In the genomic region with DNA sequence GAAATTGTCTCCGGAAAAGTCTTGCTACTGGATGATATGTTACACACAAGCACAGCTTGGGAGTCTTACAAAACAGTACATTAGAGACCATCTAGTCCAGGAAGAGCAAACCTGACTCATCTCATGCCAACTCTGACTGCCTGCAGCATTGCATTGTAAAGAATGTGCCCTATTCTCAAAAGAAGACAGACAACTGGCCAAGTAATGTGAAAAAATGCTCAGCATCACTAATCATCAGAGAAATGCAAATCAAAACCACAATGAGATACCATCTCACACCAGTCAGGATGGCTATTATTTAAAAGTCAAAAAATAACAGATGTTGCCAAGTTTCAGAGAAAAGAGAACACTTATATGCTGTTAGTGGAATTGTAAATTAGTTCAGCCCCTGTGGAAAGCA, we compare ENCODE assay signal across 15 cellular contexts. TPM values are rescaled to one million over a fixed set of nuclear protein-coding genes. Genes with fewer than 3 reads are reported as not detected.
DNase-seq lines count a peak whose midpoint lies in the region; TF ChIP-seq lines count a peak whose summit lies in the region.
"Had no signal": no experiment of that assay in that cellular context is flagged by ENCODE, and none has a peak within 500 bp of the region (broad histone marks: within the 10 kb centered on the region; RNA-seq: fewer than 3 reads in every experiment).

No MANE protein-coding gene starts in this region.

- no peak overlapping the region for H2AFZ ChIP-seq in mammary epithelial cell (ENCODE audit: low read depth, low read length)
- no peak overlapping the region for H2AFZ ChIP-seq in mesenchymal stem cell (ENCODE audit: low read depth, low read length)

- no peak overlapping the region for H4K8ac ChIP-seq in mesenchymal stem cell (ENCODE audit: low read length)

- in situ Hi-C loops in Caki2 (cut with HindIII; ENCODE audit: low pct_unique_long_range_greater_than_20kb, low sequenced_read_pairs): no loop called here
- in situ Hi-C loops in mammary epithelial cell (cut with MboI; ENCODE audit: low sequenced_read_pairs in 2 of 2): no loop called here

- H3K79me2 ChIP-seq in mammary epithelial cell (ENCODE audit: insufficient read depth, low read length): no peaks in the 10 kb centered on the region

- peak; percentile 62 for DNase-seq in Caki2 (ENCODE audit: low read depth)
- peak; percentile 6 for DNase-seq in NAMALWA (ENCODE audit: low spot score)
- DNase-seq in mammary epithelial cell: peak; percentile 90
- peak; percentile 33 for DNase-seq in mesenchymal stem cell
- no peak for DNase-seq in NCI-H2171 (lab: John Stamatoyannopoulos, UW)
- no peak for DNase-seq in dermis blood vessel endothelial cell
- no peak for DNase-seq in cortex of kidney (lab: John Stamatoyannopoulos, UW)
- no peak for DNase-seq in T-helper 1 cell
- DNase-seq: activated CD4-positive, alpha-beta T cell treated with anti-CD3 and anti-CD28 coated beads for 1 hour; activated naive CD8-positive, alpha-beta T cell treated with anti-CD3 and anti-CD28 coated beads, Interleukin-2, amount 50 U/mL, for 24 hours; left cardiac atrium; stimulated activated CD4-positive, alpha-beta T cell treated with anti-CD3 and anti-CD28 coated beads, Interleukin-1b, Interleukin-23, amount 100 ng/mL, for 48 hours; T-cell; upper lobe of right lung had no signal

- no peak for TF ChIP-seq CTCF in mammary epithelial cell (conservative IDR thresholded peaks at IDR 0.05 in 1 of 2, IDR thresholded peaks at IDR 0.05 in 1 of 2; ENCODE audit: extremely low read depth in 1 of 2, insufficient read depth in 1 of 2, low read depth in 1 of 2, low read length in 2 of 2)

- no TSS peak for BruUV-seq in mammary epithelial cell (replicated peaks; lab: Mats Ljungman, UMichigan)

- H3K23ac ChIP-seq in mesenchymal stem cell (ENCODE audit: low read length in 2 of 2): no peak overlapping the region

- H3K27ac ChIP-seq in mammary epithelial cell (ENCODE audit: insufficient read depth, low read depth, low read length) (no peak overlapping the region), mesenchymal stem cell (ENCODE audit: low read length, poor library complexity, severe bottlenecking) (no peak overlapping the region)
- H3K27ac ChIP-seq: C4-2B, upper lobe of right lung had no signal

- no peaks in the 10 kb centered on the region for H3K79me1 ChIP-seq in mesenchymal stem cell (replicated peaks; ENCODE audit: low read length, poor library complexity, severe bottlenecking)

- H2BK120ac ChIP-seq in mesenchymal stem cell (ENCODE audit: low read depth, low read length): no peak overlapping the region

- 14% methylated on average over 1 of the region's 1 CpG for WGBS in mammary epithelial cell (ENCODE audit: low coverage, missing lambda C conversion rate)
- 83% methylated on average over 1 of the region's 1 CpG for WGBS in mesenchymal stem cell

- no peak overlapping the region for H3K9ac ChIP-seq in mammary epithelial cell (ENCODE audit: insufficient read depth, low read length)
- H3K9ac ChIP-seq in mesenchymal stem cell (ENCODE audit: low read length): no peak overlapping the region

- no peak overlapping the region for H3K4ac ChIP-seq in mesenchymal stem cell (ENCODE audit: low read depth in 1 of 2, low read length in 2 of 2)

- CTCF ChIA-PET in mammary epithelial cell (lab: Charles Lee; ENCODE audit: low non-redundant PET): no interaction called here

- H2BK12ac ChIP-seq in mesenchymal stem cell (ENCODE audit: low read length in 2 of 2): no peak overlapping the region

- peaks cover 20% of the 10 kb centered on the region for H3K4me1 ChIP-seq in mammary epithelial cell (ENCODE audit: insufficient read depth, low read length)
- H3K4me1 ChIP-seq in mesenchymal stem cell (ENCODE audit: control insufficient read depth, insufficient read depth, low read depth, low read length): peaks cover 2% of the 10 kb centered on the region
- H3K4me1 ChIP-seq: upper lobe of right lung had no signal

- dilution Hi-C loops in mammary epithelial cell (cut with HindIII; ENCODE audit: low sequenced_read_pairs): no loop called here

- H3K36me3 ChIP-seq in mammary epithelial cell (ENCODE audit: insufficient read depth, low read length) (no peaks in the 10 kb centered on the region), mesenchymal stem cell (ENCODE audit: control insufficient read depth in 1 of 2, insufficient read depth in 2 of 2, low read depth in 1 of 2, low read length in 2 of 2) (no peaks in the 10 kb centered on the region)
- H3K36me3 ChIP-seq: upper lobe of right lung had no signal

- no peak overlapping the region for H2AK5ac ChIP-seq in mesenchymal stem cell (ENCODE audit: low read length, severe bottlenecking)

- H3K14ac ChIP-seq in mesenchymal stem cell (ENCODE audit: low read length in 2 of 2): no peak overlapping the region

- H3K4me2 ChIP-seq in mammary epithelial cell (ENCODE audit: insufficient read depth, low read depth, low read length) (peak overlapping the region; percentile 11), mesenchymal stem cell (ENCODE audit: low read length, poor library complexity, severe bottlenecking) (no peak overlapping the region)

- H4K20me1 ChIP-seq in mammary epithelial cell (ENCODE audit: insufficient read depth, low read length): no peaks in the 10 kb centered on the region

- no peaks in the 10 kb centered on the region for H3K27me3 ChIP-seq in mammary epithelial cell (ENCODE audit: insufficient read depth, low read length)
- H3K27me3 ChIP-seq in mesenchymal stem cell (ENCODE audit: control insufficient read depth in 1 of 2, insufficient read depth in 1 of 2, low read length in 2 of 2): peaks cover 18 to 20% of the 10 kb centered on the region in 2 experiments
- H3K27me3 ChIP-seq: upper lobe of right lung had no signal

- no peaks in the 10 kb centered on the region for H3K9me3 ChIP-seq in mammary epithelial cell (replicated peaks; ENCODE audit: insufficient read depth, low read length)
- H3K9me3 ChIP-seq in mesenchymal stem cell (ENCODE audit: control insufficient read depth, low read length): no peaks in the 10 kb centered on the region
- H3K9me3 ChIP-seq: upper lobe of right lung had no signal

- no peak overlapping the region for H3K4me3 ChIP-seq in mammary epithelial cell (replicated peaks in 1 of 3; ENCODE audit: insufficient read depth in 1 of 3, low read depth in 2 of 3, low read length in 3 of 3)
- no peak overlapping the region for H3K4me3 ChIP-seq in mesenchymal stem cell (ENCODE audit: insufficient read depth in 1 of 2, low read depth in 1 of 2, low read length in 2 of 2)
- H3K4me3 ChIP-seq: upper lobe of right lung had no signal

- no peak overlapping the region for H3K18ac ChIP-seq in mesenchymal stem cell (ENCODE audit: low read depth in 1 of 2, low read length in 2 of 2)

- H4K91ac ChIP-seq in mesenchymal stem cell (ENCODE audit: low read length): no peak overlapping the region

- H2BK15ac ChIP-seq in mesenchymal stem cell (ENCODE audit: low read depth, poor library complexity, severe bottlenecking): no peak overlapping the region

- intact Hi-C loops in mammary epithelial cell (cut with micrococcal nuclease): no loop called here

- H2BK5ac ChIP-seq in mesenchymal stem cell (ENCODE audit: low read depth, low read length, poor library complexity, severe bottlenecking): no peak overlapping the region

RNA-seq across cellular contexts. Expression of a gene that starts 42.7 kb away (rescaled TPM):
- 59.3 and 67.8 TPM in 2 replicates for total RNA-seq in Caki2 (2014; rRNA removed; shearing (Covaris generic); ENCODE audit: low replicate concordance)
- total RNA-seq in mammary epithelial cell (10 to 100 TPM; 63.3 to 94.9 TPM), dermis blood vessel endothelial cell (22.0 and 30.3 TPM in 2 replicates)
- 168 TPM for polyA plus RNA-seq in mammary epithelial cell
- 92.4 TPM for polyA minus RNA-seq in mammary epithelial cell
- 132 TPM for polyA plus RNA-seq in mesenchymal stem cell (2013, experiment 1 of 2)
- 130 TPM for polyA plus RNA-seq in mesenchymal stem cell (2013, experiment 2 of 2)

Comparison
In these comparisons a context has a peak if more than half of its experiments do, and no peak if none do; other contexts are left out.
1. DNase-seq: peak in Caki2 (single experiment), NAMALWA (single experiment), mammary epithelial cell (single experiment) and mesenchymal stem cell (single experiment); none in NCI-H2171 (single experiment), dermis blood vessel endothelial cell (single experiment), cortex of kidney (single experiment) and T-helper 1 cell (0 of 5).